In genomic region chr16:84095466-84095865, GRCh38 we compare ENCODE assay signal across 31 cellular contexts. TPM values are rescaled to one million over a fixed set of nuclear protein-coding genes. Genes with fewer than 3 reads are reported as not detected.
A peak's percentile ranks its signal among the peaks of the same experiment; 100 is the strongest.
DNase-seq lines count a peak whose midpoint lies in the region; TF ChIP-seq lines count a peak whose summit lies in the region.
"Had no signal": no experiment of that assay in that cellular context is flagged by ENCODE, and none has a peak within 500 bp of the region (broad histone marks: within the 10 kb centered on the region; RNA-seq: fewer than 3 reads in every experiment).

No MANE protein-coding gene starts in this region.

- TF ChIP-seq CTCF in glutamatergic neuron (IDR thresholded peaks at IDR 0.05; ENCODE audit: partially characterized antibody, unreplicated experiment) (no peak), osteocyte (IDR thresholded peaks at IDR 0.05) (no peak)

- in situ Hi-C loops in G401 (cut with HindIII; ENCODE audit: low sequenced_read_pairs), result no loop called here

- H3K27me3 Mint-ChIP-seq in glutamatergic neuron (ENCODE audit: unreplicated experiment) (peaks cover 6% of the 10 kb centered on the region), osteocyte (ENCODE audit: unreplicated experiment) (no peaks in the 10 kb centered on the region)
- H3K27me3 Mint-ChIP-seq in CD4-positive, alpha-beta memory T cell, result no peaks in the 10 kb centered on the region
- H3K27me3 Mint-ChIP-seq: activated naive CD8-positive, alpha-beta T cell treated with anti-CD3 and anti-CD28 coated beads, Interleukin-2, amount 50 U/mL, for 24 hours; activated T-cell treated with anti-CD3 and anti-CD28 coated beads, Interleukin-2, amount 50 U/mL, for 24 hours; memory B cell; stimulated activated naive CD8-positive, alpha-beta T cell treated with anti-CD3 and anti-CD28 coated beads, Interleukin-15, amount 100 ng/mL, for 72 hours had no signal

- H3K27ac Mint-ChIP-seq in glutamatergic neuron (ENCODE audit: unreplicated experiment) (peak overlapping the region; percentile 63), osteocyte (ENCODE audit: unreplicated experiment) (no peak overlapping the region)
- peak overlapping the region in 1 of 7 donors; percentile 84 for H3K27ac Mint-ChIP-seq in CD4-positive, alpha-beta memory T cell
- H3K27ac Mint-ChIP-seq: activated naive CD8-positive, alpha-beta T cell treated with anti-CD3 and anti-CD28 coated beads, Interleukin-2, amount 50 U/mL, for 24 hours; memory B cell; neural progenitor cell; stimulated activated naive CD8-positive, alpha-beta T cell treated with anti-CD3 and anti-CD28 coated beads, Interleukin-15, amount 100 ng/mL, for 72 hours had no signal

- peaks cover 64% of the 10 kb centered on the region for H3K36me3 ChIP-seq in CD4-positive, alpha-beta memory T cell (ENCODE audit: insufficient read depth, low read length)
- H3K36me3 ChIP-seq: SJCRH30 had no signal

- CTCF ChIA-PET in CD4-positive, alpha-beta memory T cell (lab: Charles Lee; ENCODE audit: partially characterized antibody), result interaction anchor here (2.1 kb wide), 1 partner anchor 11 kb away, joined by 6 read pairs; no protein-coding TSS in a partner anchor

- H3K4me3 ChIP-seq in CD4-positive, alpha-beta memory T cell (ENCODE audit: low read length in 2 of 2), result no peak overlapping the region
- H3K4me3 ChIP-seq: BLaER1 treated with 17β-estradiol and CSF1 and Interleukin-3, amounts not matched to agents 10 nM and 100 nM; dorsolateral prefrontal cortex; hepatocyte; neural progenitor cell; right lobe of liver; SJCRH30; spleen had no signal

- intact Hi-C loops in CD4-positive, alpha-beta memory T cell (cut with micrococcal nuclease), result no loop called here

- no peaks in the 10 kb centered on the region for H3K36me3 Mint-ChIP-seq in glutamatergic neuron (ENCODE audit: unreplicated experiment)
- H3K36me3 Mint-ChIP-seq in osteocyte (ENCODE audit: unreplicated experiment), result peaks cover 59% of the 10 kb centered on the region
- peaks cover 54 to 81% of the 10 kb centered on the region in 2 donors for H3K36me3 Mint-ChIP-seq in CD4-positive, alpha-beta memory T cell

- H3K4me1 Mint-ChIP-seq in glutamatergic neuron (ENCODE audit: low read depth, unreplicated experiment), result peaks cover 35% of the 10 kb centered on the region
- peaks cover 12% of the 10 kb centered on the region for H3K4me1 Mint-ChIP-seq in osteocyte (ENCODE audit: unreplicated experiment)
- H3K4me1 Mint-ChIP-seq in CD4-positive, alpha-beta memory T cell, result peaks cover 0 to 14% (median 7%) of the 10 kb centered on the region in 4 donors
- H3K4me1 Mint-ChIP-seq: memory B cell, neural progenitor cell had no signal

- H3K27ac ChIP-seq in CD4-positive, alpha-beta memory T cell (ENCODE audit: low read depth, low read length), result no peak overlapping the region
- H3K27ac ChIP-seq: BLaER1 treated with 17β-estradiol and CSF1 and Interleukin-3, amounts not matched to agents 10 nM and 100 nM; dorsolateral prefrontal cortex; neural progenitor cell; right lobe of liver; SJCRH30; spleen had no signal

- no peaks in the 10 kb centered on the region for H3K9me3 ChIP-seq in CD4-positive, alpha-beta memory T cell (ENCODE audit: control insufficient read depth in 1 of 2, low read length in 2 of 2)
- H3K9me3 ChIP-seq: BLaER1 treated with 17β-estradiol and CSF1 and Interleukin-3, amounts not matched to agents 10 nM and 100 nM; right lobe of liver; SJCRH30; spleen had no signal

- DNase-seq in G401 (ENCODE audit: low spot score) (peak; percentile 56), NCI-H82 treated with DMSO at 0.1 percent for 48 hours (lab: John Stamatoyannopoulos, UW; ENCODE audit: unreplicated experiment) (peak; percentile 45), glutamatergic neuron (no peak), osteocyte (ENCODE audit: extremely low spot score, unreplicated experiment) (peak; percentile 71), NCI-H2107 (lab: John Stamatoyannopoulos, UW) (no peak)
- DNase-seq in CD4-positive, alpha-beta memory T cell, result no peak
- no peak for DNase-seq in stimulated activated CD4-positive, alpha-beta T cell treated with anti-CD3 and anti-CD28 coated beads, Interleukin-1b, Interleukin-23, amount 100 ng/mL, for 48 hours
- DNase-seq: activated CD4-positive, alpha-beta T cell treated with anti-CD3 and anti-CD28 coated beads for 4 hours; activated effector memory CD4-positive, alpha-beta T cell treated with anti-CD3 and anti-CD28 coated beads, Interleukin-2, amount 50 U/mL, for 16 hours; activated naive CD8-positive, alpha-beta T cell treated with anti-CD3 and anti-CD28 coated beads, Interleukin-2, amount 50 U/mL, for 24 hours; activated T-cell treated with anti-CD3 and anti-CD28 coated beads, Interleukin-2, amount 50 U/mL, for 24 hours; cerebellar nuclear complex; COR-L47; DMS79 treated with DMSO at 0.1 percent for 48 hours; dorsolateral prefrontal cortex; Karpas-422; NCI-H1417 treated with DMSO at 0.1 percent for 48 hours; NCI-H2029 treated with DMSO at 0.1 percent for 48 hours; NCI-H226; right lobe of liver; SJCRH30; spleen; stimulated activated CD8-positive, alpha-beta memory T cell treated with anti-CD3 and anti-CD28 coated beads, Interleukin-4, amount 100 ng/mL, for 48 hours; stimulated activated naive CD8-positive, alpha-beta T cell treated with anti-CD3 and anti-CD28 coated beads, Interleukin-15, amount 100 ng/mL, for 72 hours; SW 1271 had no signal

- H3K4me1 ChIP-seq in CD4-positive, alpha-beta memory T cell (ENCODE audit: insufficient read depth, low read length), result peaks cover 5% of the 10 kb centered on the region
- H3K4me1 ChIP-seq: neural progenitor cell had no signal

- POLR2A ChIA-PET in CD4-positive, alpha-beta memory T cell (lab: Charles Lee; ENCODE audit: partially characterized antibody), result no interaction called here

- no peaks in the 10 kb centered on the region for H3K27me3 ChIP-seq in CD4-positive, alpha-beta memory T cell (ENCODE audit: insufficient read depth, low read length)
- H3K27me3 ChIP-seq: dorsolateral prefrontal cortex, hepatocyte, neural progenitor cell, right lobe of liver, SJCRH30, spleen had no signal

- H3K9me3 Mint-ChIP-seq in glutamatergic neuron (ENCODE audit: unreplicated experiment) (peaks cover 5% of the 10 kb centered on the region), osteocyte (ENCODE audit: unreplicated experiment) (no peaks in the 10 kb centered on the region)
- H3K9me3 Mint-ChIP-seq in CD4-positive, alpha-beta memory T cell, result no peaks in the 10 kb centered on the region
- H3K9me3 Mint-ChIP-seq: activated naive CD8-positive, alpha-beta T cell treated with anti-CD3 and anti-CD28 coated beads, Interleukin-2, amount 50 U/mL, for 24 hours; activated T-cell treated with anti-CD3 and anti-CD28 coated beads, Interleukin-2, amount 50 U/mL, for 24 hours; memory B cell; neural progenitor cell; stimulated activated naive CD8-positive, alpha-beta T cell treated with anti-CD3 and anti-CD28 coated beads, Interleukin-15, amount 100 ng/mL, for 72 hours had no signal

- H3K4me3 Mint-ChIP-seq in glutamatergic neuron (ENCODE audit: unreplicated experiment) (peak overlapping the region; percentile 20), osteocyte (ENCODE audit: unreplicated experiment) (no peak overlapping the region)
- no peak overlapping the region for H3K4me3 Mint-ChIP-seq in CD4-positive, alpha-beta memory T cell
- H3K4me3 Mint-ChIP-seq: activated naive CD8-positive, alpha-beta T cell treated with anti-CD3 and anti-CD28 coated beads, Interleukin-2, amount 50 U/mL, for 24 hours; activated T-cell treated with anti-CD3 and anti-CD28 coated beads, Interleukin-2, amount 50 U/mL, for 24 hours; memory B cell; neural progenitor cell; stimulated activated naive CD8-positive, alpha-beta T cell treated with anti-CD3 and anti-CD28 coated beads, Interleukin-15, amount 100 ng/mL, for 72 hours had no signal

RNA-seq across cellular contexts. Expression of gene MBTPS1, which starts 21.3 kb away (rescaled TPM):
- 52.5 and 70.6 TPM in 2 replicates for total RNA-seq in G401 (2014; rRNA removed; shearing (Covaris generic))
- 105 TPM for total RNA-seq in glutamatergic neuron (ENCODE audit: unreplicated experiment)
- 130 and 136 TPM in 2 replicates for total RNA-seq in osteocyte
- total RNA-seq in CD4-positive, alpha-beta memory T cell, result 100 to 1,000 TPM; 137 to 140 TPM
- polyA plus RNA-seq in CD4-positive, alpha-beta memory T cell, result 10 to 100 TPM; 53.9 to 61.4 TPM

RNA-seq across cellular contexts. Expression of gene HSDL1, which starts 49.5 kb away (rescaled TPM):
- 37.9 and 44.8 TPM in 2 replicates for total RNA-seq in G401 (2014; rRNA removed; shearing (Covaris generic))
- total RNA-seq in glutamatergic neuron (ENCODE audit: unreplicated experiment), result 81.7 TPM
- 18.0 and 20.7 TPM in 2 replicates for total RNA-seq in osteocyte
- 10 to 100 TPM; 20.1 to 23.0 TPM for total RNA-seq in CD4-positive, alpha-beta memory T cell
- 10 to 100 TPM in 1 of 2 donors, 1 to 10 TPM in 1; 9.9 to 11.4 TPM for polyA plus RNA-seq in CD4-positive, alpha-beta memory T cell

RNA-seq across cellular contexts. Expression of gene DNAAF1, which starts 49.6 kb away (rescaled TPM):
- not detected in 2 replicates for total RNA-seq in G401 (2014; rRNA removed; shearing (Covaris generic))
- total RNA-seq in glutamatergic neuron (ENCODE audit: unreplicated experiment) (0.56 TPM), osteocyte (not detected in 2 replicates)
- total RNA-seq in CD4-positive, alpha-beta memory T cell, result under 1 TPM in 1 of 2 experiments, not detected in 1; 0.19 TPM
- polyA plus RNA-seq in CD4-positive, alpha-beta memory T cell, result 1 to 10 TPM in 1 of 2 donors, not detected in 1; 1.2 TPM
- polyA plus RNA-seq: HepG2 had no signal

RNA-seq across cellular contexts. Expression of gene SLC38A8, which starts 52.9 kb away (rescaled TPM):
- total RNA-seq in G401 (2014; rRNA removed; shearing (Covaris generic)), result not detected in 2 replicates
- total RNA-seq in glutamatergic neuron (ENCODE audit: unreplicated experiment), result not detected
- not detected in 2 replicates for total RNA-seq in osteocyte
- total RNA-seq in CD4-positive, alpha-beta memory T cell, result not detected
- polyA plus RNA-seq in CD4-positive, alpha-beta memory T cell, result not detected
- total RNA-seq: frontal cortex, hepatocyte, right lobe of liver, SJCRH30, spleen had no signal
- polyA plus RNA-seq: hepatocyte had no signal

Comparison
In these comparisons a context has a peak if more than half of its experiments do, and no peak if none do; other contexts are left out.
1. DNase-seq: peak in G401 (single experiment), NCI-H82 treated with DMSO at 0.1 percent for 48 hours (single experiment) and osteocyte (single experiment); none in glutamatergic neuron (single experiment), NCI-H2107 (single experiment), CD4-positive, alpha-beta memory T cell (0 of 5) and stimulated activated CD4-positive, alpha-beta T cell treated with anti-CD3 and anti-CD28 coated beads, Interleukin-1b, Interleukin-23, amount 100 ng/mL, for 48 hours (single experiment).